9 cellular contexts compared by ENCODE assay signal in genomic region chr10:69051303-69051702, GRCh38. TPM values are rescaled to one million over a fixed set of nuclear protein-coding genes. Genes with fewer than 3 reads are reported as not detected.
DNase-seq lines count a peak whose midpoint lies in the region; ATAC-seq, FAIRE-seq and TF ChIP-seq lines count a peak whose summit lies in the region.
"Had no signal": no experiment of that assay in that cellular context is flagged by ENCODE, and none has a peak within 500 bp of the region (broad histone marks: within the 10 kb centered on the region; RNA-seq: fewer than 3 reads in every experiment).

No MANE protein-coding gene starts in this region.

- no peaks in the 10 kb centered on the region for H3K9me3 Mint-ChIP-seq in activated naive CD8-positive, alpha-beta T cell treated with anti-CD3 and anti-CD28 coated beads for 36 hours
- H3K9me3 Mint-ChIP-seq: IgD-negative memory B cell had no signal

- no peaks in the 10 kb centered on the region for H3K27me3 ChIP-seq in muscle layer of duodenum (ENCODE audit: low read depth, low read length)

- DNase-seq in GM12892 (ENCODE audit: insufficient read length) (no peak), NCI-H2196 treated with DMSO at 0.1 percent for 48 hours (lab: John Stamatoyannopoulos, UW; ENCODE audit: unreplicated experiment) (no peak), cerebellar cortex (ENCODE audit: low spot score) (no peak), NCI-H1694 (lab: John Stamatoyannopoulos, UW) (no peak), NCI-H510A treated with DMSO at 0.1 percent for 48 hours (lab: John Stamatoyannopoulos, UW) (no peak)
- peak; percentile 40 for DNase-seq in activated naive CD8-positive, alpha-beta T cell treated with anti-CD3 and anti-CD28 coated beads for 36 hours

- no peaks in the 10 kb centered on the region for H3K27me3 Mint-ChIP-seq in activated naive CD8-positive, alpha-beta T cell treated with anti-CD3 and anti-CD28 coated beads for 36 hours
- H3K27me3 Mint-ChIP-seq: IgD-negative memory B cell had no signal

- no peak overlapping the region for H3K4me3 Mint-ChIP-seq in activated naive CD8-positive, alpha-beta T cell treated with anti-CD3 and anti-CD28 coated beads for 36 hours
- H3K4me3 Mint-ChIP-seq: IgD-negative memory B cell had no signal

- peaks cover 0 to under 1% of the 10 kb centered on the region in 2 donors for H3K4me1 ChIP-seq in muscle layer of duodenum (ENCODE audit: control insufficient read depth in 1 of 2, insufficient read depth in 2 of 2, low read length in 2 of 2)

- no peaks in the 10 kb centered on the region for H3K36me3 ChIP-seq in muscle layer of duodenum (ENCODE audit: control insufficient read depth in 1 of 2, insufficient read depth in 2 of 2, low read length in 2 of 2)

- peak; percentile 63 for ATAC-seq in HG03159 (IDR thresholded peaks at IDR 0.05; ENCODE audit: unreplicated experiment)

- no peaks in the 10 kb centered on the region for H3K36me3 Mint-ChIP-seq in activated naive CD8-positive, alpha-beta T cell treated with anti-CD3 and anti-CD28 coated beads for 36 hours
- H3K36me3 Mint-ChIP-seq: IgD-negative memory B cell had no signal

- H3K4me3 ChIP-seq in muscle layer of duodenum (ENCODE audit: low read depth in 1 of 2, low read length in 2 of 2), result no peak overlapping the region

- no peak for TF ChIP-seq POLR2A in GM12892 (IDR thresholded peaks at IDR 0.05; ENCODE audit: low read depth, low read length)

- H3K27ac ChIP-seq in muscle layer of duodenum (ENCODE audit: low read length), result peak overlapping the region; percentile 68

- peaks cover 41% of the 10 kb centered on the region for H3K4me1 Mint-ChIP-seq in activated naive CD8-positive, alpha-beta T cell treated with anti-CD3 and anti-CD28 coated beads for 36 hours

- no peaks in the 10 kb centered on the region for H3K9me3 ChIP-seq in muscle layer of duodenum (ENCODE audit: control insufficient read depth in 1 of 2, low read length in 2 of 2)

- peak; percentile 92 for FAIRE-seq in GM12892 (lab: Jason Lieb, UNC)

- no peak overlapping the region for H3K27ac Mint-ChIP-seq in activated naive CD8-positive, alpha-beta T cell treated with anti-CD3 and anti-CD28 coated beads for 36 hours
- H3K27ac Mint-ChIP-seq: IgD-negative memory B cell had no signal

RNA-seq across cellular contexts. Expression of gene SRGN, which starts 36.6 kb away (rescaled TPM):
- polyA plus RNA-seq in GM12892 (2012; ENCODE audit: missing spikeins), result 2,084 TPM
- total RNA-seq in activated naive CD8-positive, alpha-beta T cell treated with anti-CD3 and anti-CD28 coated beads for 36 hours, result 100 to 1,000 TPM; 264 to 278 TPM
